ENCODE assay signal across 9 cellular contexts in the genomic region with DNA sequence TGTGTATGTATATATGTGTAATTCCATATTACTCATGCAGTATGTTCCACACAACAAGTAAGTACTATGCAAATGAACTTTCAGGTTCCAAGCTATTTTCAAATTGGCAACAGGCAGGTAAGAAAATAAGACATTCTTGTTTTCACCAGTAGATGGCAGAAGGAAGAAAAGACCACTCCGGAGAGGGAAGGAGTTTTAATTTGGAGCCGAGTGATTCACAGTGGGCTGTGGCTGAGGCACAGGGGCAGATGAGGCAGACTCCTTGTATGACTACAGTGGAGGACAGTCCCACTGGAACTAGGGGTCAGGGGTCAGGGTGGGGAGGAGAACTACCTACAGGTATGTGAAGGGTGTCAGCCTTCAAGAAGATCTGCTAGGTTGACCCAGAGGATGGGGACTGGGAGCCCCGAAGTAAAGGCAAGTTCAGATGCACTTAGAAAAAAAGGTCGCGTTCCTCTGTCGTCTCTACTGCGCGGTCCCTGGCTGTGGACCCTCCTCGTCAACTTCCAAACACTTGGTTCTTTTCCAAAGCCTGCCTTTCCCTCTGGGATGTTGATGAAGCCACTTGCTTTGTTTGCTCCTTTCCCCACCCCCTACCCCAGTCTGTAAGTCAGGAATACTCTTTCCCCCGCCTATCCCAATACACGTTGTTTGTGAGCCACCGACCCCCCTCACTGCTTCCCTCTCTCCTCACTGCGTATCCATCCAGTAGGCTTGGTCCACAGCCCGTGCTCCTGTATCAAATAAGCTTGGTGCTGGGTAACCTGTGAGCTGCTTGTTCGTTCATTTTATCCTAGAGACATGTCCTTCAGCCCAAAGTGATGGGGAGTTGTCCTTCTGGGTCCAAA. TPM values are rescaled to one million over a fixed set of nuclear protein-coding genes. Genes with fewer than 3 reads are reported as not detected.
DNase-seq lines count a peak whose midpoint lies in the region; ATAC-seq and TF ChIP-seq lines count a peak whose summit lies in the region.
"Had no signal": no experiment of that assay in that cellular context is flagged by ENCODE, and none has a peak within 500 bp of the region (broad histone marks: within the 10 kb centered on the region; RNA-seq: fewer than 3 reads in every experiment).

No MANE protein-coding gene starts in this region.

- H3K27me3 ChIP-seq in HL-60 (ENCODE audit: insufficient read depth, poor library complexity, severe bottlenecking) (no peaks in the 10 kb centered on the region), Peyer's patch (no peaks in the 10 kb centered on the region), heart left ventricle (no peaks in the 10 kb centered on the region)
- H3K27me3 ChIP-seq: BLaER1 had no signal

- TF ChIP-seq CTCF in HL-60 (IDR thresholded peaks at IDR 0.05; ENCODE audit: insufficient read depth, low read length) (peak; percentile 29), Peyer's patch (IDR thresholded peaks at IDR 0.05) (peak in 5 of 6 experiments; percentile 3 to 79 (median 69)), heart left ventricle (IDR thresholded peaks at IDR 0.05) (peak in 11 of 12 donors; percentile 28 to 62 (median 45))

- H3K4me1 ChIP-seq in Peyer's patch: peaks cover 0 to 35% (median 4%) of the 10 kb centered on the region in 4 donors
- H3K4me1 ChIP-seq in heart left ventricle: peaks cover 0 to 4% (median 0%) of the 10 kb centered on the region in 12 donors

- peak in 3 of 4 donors; percentile 50 to 83 (median 69) for ATAC-seq in heart left ventricle

- 55 to 66% (median 58%) methylated on average over 15 of the region's 15 CpGs for WGBS in heart left ventricle, 4 donors

- intact Hi-C loops in heart left ventricle (cut with DNase I): loop anchor here in 6 of 10 donors (5.0 to 10.0 kb wide), 2 partner anchors 145 to 148 kb away; no protein-coding TSS in a partner anchor

- H3K27ac ChIP-seq in HL-60 (replicated peaks): no peak overlapping the region
- H3K27ac ChIP-seq in Peyer's patch: peak overlapping the region in 2 of 4 donors; percentile 53 to 90
- H3K27ac ChIP-seq in heart left ventricle: no peak overlapping the region
- H3K27ac ChIP-seq: BLaER1 had no signal

- H3K36me3 ChIP-seq in Peyer's patch: peaks cover 0 to 14% (median 0%) of the 10 kb centered on the region in 3 donors
- peaks cover 0 to 26% (median 19%) of the 10 kb centered on the region in 9 donors for H3K36me3 ChIP-seq in heart left ventricle

- TF ChIP-seq POLR2A in Peyer's patch (IDR thresholded peaks at IDR 0.05) (no peak), heart left ventricle (IDR thresholded peaks at IDR 0.05) (no peak)

- DNase-seq in DMS 273 (lab: John Stamatoyannopoulos, UW; ENCODE audit: unreplicated experiment): peak; percentile 64
- DNase-seq in DMS 273 treated with DMSO at 0.1 percent for 48 hours (lab: John Stamatoyannopoulos, UW): no peak
- DNase-seq in HL-60 (ENCODE audit: low read depth in 1 of 2, low spot score in 1 of 2): peak in 1 of 2 experiments; percentile 5
- DNase-seq in Peyer's patch: peak in 2 of 3 donors; percentile 56 to 81
- peak; percentile 45 for DNase-seq in activated naive CD4-positive, alpha-beta T cell treated with Interleukin-2 at 50 U/mL for 16 hours
- DNase-seq in heart left ventricle: peak in 1 of 5 donors; percentile 38
- peak; percentile 38 for DNase-seq in retina
- DNase-seq in mesenteric fat pad (ENCODE audit: low spot score): no peak

- H3K9me3 ChIP-seq in Peyer's patch (no peaks in the 10 kb centered on the region), heart left ventricle (no peaks in the 10 kb centered on the region)
- H3K9me3 ChIP-seq: BLaER1 had no signal

- H3K4me3 ChIP-seq in HL-60 (replicated peaks; ENCODE audit: insufficient read depth, low read length) (no peak overlapping the region), Peyer's patch (no peak overlapping the region), heart left ventricle (no peak overlapping the region)
- H3K4me3 ChIP-seq: BLaER1 had no signal

RNA-seq across cellular contexts. Expression of a gene that starts 24.1 kb away (rescaled TPM):
- total RNA-seq in Peyer's patch: 10 to 100 TPM; 23.5 to 39.9 (median 33.1) TPM
- 10 to 100 TPM; 23.9 to 38.2 (median 27.1) TPM for total RNA-seq in heart left ventricle
- 10 to 100 TPM; 13.7 to 34.0 TPM for polyA plus RNA-seq in heart left ventricle
- total RNA-seq in mesenteric fat pad: 60.2 TPM

RNA-seq across cellular contexts. Expression of a gene that starts 51.8 kb away (rescaled TPM):
- total RNA-seq in Peyer's patch (10 to 100 TPM in 1 of 4 donors, 1 to 10 TPM in 3; 2.3 to 14.9 (median 5.6) TPM), heart left ventricle (10 to 100 TPM in 8 of 9 donors, 1 to 10 TPM in 1; 7.8 to 45.0 (median 15.2) TPM), mesenteric fat pad (165 TPM)
- polyA plus RNA-seq in heart left ventricle: 10 to 100 TPM in 1 of 2 donors, 1 to 10 TPM in 1; 7.1 to 24.6 TPM

RNA-seq across cellular contexts. Expression of a gene that starts 54.1 kb away (rescaled TPM):
- total RNA-seq in Peyer's patch (100 to 1,000 TPM in 1 of 4 donors, 10 to 100 TPM in 3; 16.5 to 106 (median 91.1) TPM), heart left ventricle (1 to 10 TPM in 6 of 9 donors, under 1 TPM in 3; 0.27 to 5.3 (median 1.3) TPM), mesenteric fat pad (41.5 TPM)
- polyA plus RNA-seq in heart left ventricle: under 1 TPM; 0.40 to 0.61 TPM

Comparison
In these comparisons a context has a peak if more than half of its experiments do, and no peak if none do; other contexts are left out.
1. DNase-seq: peak in DMS 273 (single experiment), Peyer's patch (2 of 3), activated naive CD4-positive, alpha-beta T cell treated with Interleukin-2 at 50 U/mL for 16 hours (single experiment) and retina (single experiment); none in DMS 273 treated with DMSO at 0.1 percent for 48 hours (single experiment) and mesenteric fat pad (single experiment).
2. Peak in every context shown above with its lines, with median percentiles within 50 percentile points of each other: CTCF ChIP-seq.